10 cellular contexts compared by ENCODE assay signal in genomic region chr18:38081516-38081915, GRCh38.
"Had no signal": no experiment of that assay in that cellular context is flagged by ENCODE, and none has a peak within 500 bp of the region (broad histone marks: within the 10 kb centered on the region; RNA-seq: fewer than 3 reads in every experiment).

No MANE protein-coding gene starts in this region.

- H3K27ac ChIP-seq: GM23248 had no signal

- H3K36me3 ChIP-seq: HAP-1 had no signal

- H3K4me3 ChIP-seq: GM23248, HAP-1, K562 had no signal

- H3K4me1 ChIP-seq: HAP-1 had no signal

- ATAC-seq: HCT116, K562 had no signal

- DNase-seq: GM23248, GOT3, H7, HFFc6, IMR-90, KG1 had no signal

- H3K9me3 ChIP-seq: HAP-1 had no signal

- FAIRE-seq: HTR-8/SVneo, K562 had no signal
